In genomic region chr13:89375839-89376238, GRCh38 we compare ENCODE assay signal across 1 cellular context.
TF ChIP-seq lines count a peak whose summit lies in the region.

No MANE protein-coding gene starts in this region.

TF ChIP-seq in IMR-90, 13 proteins besides CTCF, POLR2A, EP300 and RAD21 (continued from another document):
- TF ChIP-seq CEBPB (IDR thresholded peaks at IDR 0.05; ENCODE audit: low read depth, low read length): no peak
- TF ChIP-seq MXI1 (IDR thresholded peaks at IDR 0.05; ENCODE audit: borderline replicate concordance, low read depth, low read length): no peak
- TF ChIP-seq, protein P1, sequence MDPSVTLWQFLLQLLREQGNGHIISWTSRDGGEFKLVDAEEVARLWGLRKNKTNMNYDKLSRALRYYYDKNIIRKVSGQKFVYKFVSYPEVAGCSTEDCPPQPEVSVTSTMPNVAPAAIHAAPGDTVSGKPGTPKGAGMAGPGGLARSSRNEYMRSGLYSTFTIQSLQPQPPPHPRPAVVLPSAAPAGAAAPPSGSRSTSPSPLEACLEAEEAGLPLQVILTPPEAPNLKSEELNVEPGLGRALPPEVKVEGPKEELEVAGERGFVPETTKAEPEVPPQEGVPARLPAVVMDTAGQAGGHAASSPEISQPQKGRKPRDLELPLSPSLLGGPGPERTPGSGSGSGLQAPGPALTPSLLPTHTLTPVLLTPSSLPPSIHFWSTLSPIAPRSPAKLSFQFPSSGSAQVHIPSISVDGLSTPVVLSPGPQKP (IDR thresholded peaks at IDR 0.05; ENCODE audit: borderline replicate concordance, low read depth, low read length): no peak
- TF ChIP-seq FOS (IDR thresholded peaks at IDR 0.05; ENCODE audit: low read depth, low read length): no peak
- no peak for TF ChIP-seq MAZ (IDR thresholded peaks at IDR 0.05; ENCODE audit: borderline replicate concordance, low read depth, low read length)
